Comparison of ENCODE assay signal across 8 cellular contexts in the genomic region with DNA sequence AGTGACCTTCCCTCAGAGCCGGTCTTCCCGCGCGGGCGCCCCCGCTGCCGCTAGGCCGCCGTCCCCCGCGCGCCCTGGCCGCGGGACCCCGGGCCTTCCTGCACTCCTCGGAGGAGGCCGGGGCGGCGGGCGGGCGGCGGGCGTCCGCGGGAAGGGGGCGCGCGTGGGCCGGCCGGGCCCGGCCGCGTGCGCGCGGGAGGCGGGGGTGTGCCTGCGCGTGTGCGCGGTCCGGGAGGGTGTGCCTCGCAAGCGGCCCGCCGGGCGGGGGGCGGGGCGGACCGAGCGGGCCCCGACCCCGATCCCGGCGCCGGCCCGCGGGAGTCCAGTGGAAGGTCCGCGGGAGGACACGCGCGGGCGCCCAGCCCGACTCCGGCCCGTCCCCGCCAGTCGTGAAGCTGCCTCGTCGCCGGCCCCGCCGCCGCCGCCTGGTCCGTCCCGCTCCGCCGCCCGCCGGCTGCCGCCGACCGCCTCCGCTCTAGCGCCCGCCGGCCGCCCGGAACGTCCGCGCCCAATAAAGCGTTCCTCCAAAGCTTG. TPM values are rescaled to one million over a fixed set of nuclear protein-coding genes. Genes with fewer than 3 reads are reported as not detected.
DNase-seq lines count a peak whose midpoint lies in the region; ATAC-seq, FAIRE-seq and TF ChIP-seq lines count a peak whose summit lies in the region.

No MANE protein-coding gene starts in this region.

- TF ChIP-seq CTCF in choroid plexus epithelial cell (conservative IDR thresholded peaks at IDR 0.05; ENCODE audit: low read depth, low read length) (no peak), liver (IDR thresholded peaks at IDR 0.05; ENCODE audit: low read depth, low read length, missing input control) (no peak), D721Med (IDR thresholded peaks at IDR 0.05; ENCODE audit: insufficient read depth, missing control alignments) (no peak)

- H3K4me1 ChIP-seq in BLaER1 treated with 17β-estradiol and CSF1 and Interleukin-3, amounts not matched to agents 10 nM and 100 nM = peaks cover 40 to 53% (median 49%) of the 10 kb centered on the region in 10 experiments
- H3K4me1 ChIP-seq in liver (ENCODE audit: control insufficient read depth in 4 of 4, insufficient read depth in 4 of 4, low read length in 3 of 4) = peaks cover 1 to 25% (median 12%) of the 10 kb centered on the region in 4 donors

- peak overlapping the region; percentile 82 to 97 (median 94) for H3K27ac ChIP-seq in BLaER1 treated with 17β-estradiol and CSF1 and Interleukin-3, amounts not matched to agents 10 nM and 100 nM
- peak overlapping the region; percentile 59 to 83 for H3K27ac ChIP-seq in liver (ENCODE audit: low read depth in 1 of 2, low read length in 2 of 2)

- no peak for FAIRE-seq in D721Med (lab: Jason Lieb, UNC)

- no peaks in the 10 kb centered on the region for H3K27me3 ChIP-seq in BLaER1 treated with 17β-estradiol and CSF1 and Interleukin-3, amounts not matched to agents 10 nM and 100 nM
- no peaks in the 10 kb centered on the region for H3K27me3 ChIP-seq in liver (ENCODE audit: control insufficient read depth in 4 of 4, insufficient read depth in 4 of 4, low read length in 3 of 4)

- peak overlapping the region; percentile 84 to 97 (median 94) for H3K4me3 ChIP-seq in BLaER1 treated with 17β-estradiol and CSF1 and Interleukin-3, amounts not matched to agents 10 nM and 100 nM
- H3K4me3 ChIP-seq in choroid plexus epithelial cell (ENCODE audit: low read depth, low read length) (peak overlapping the region; percentile 84), liver (ENCODE audit: low read depth in 1 of 3, low read length in 3 of 3) (peak overlapping the region; percentile 66 to 98 (median 83))

- peak; percentile 41 for ATAC-seq in HG03196 (IDR thresholded peaks at IDR 0.05; ENCODE audit: unreplicated experiment)

- H3K9ac ChIP-seq in BLaER1 treated with 17β-estradiol and CSF1 and Interleukin-3, amounts not matched to agents 10 nM and 100 nM = peak overlapping the region; percentile 93 to 99 (median 95)
- peak overlapping the region; percentile 24 to 64 for H3K9ac ChIP-seq in liver (ENCODE audit: low read depth in 1 of 2, low read length in 2 of 2)

- no peak for TF ChIP-seq RAD21 in liver (IDR thresholded peaks at IDR 0.05)

- peak; percentile 32 for DNase-seq in GM19240 (ENCODE audit: insufficient read length, low spot score)
- peak; percentile 23 for DNase-seq in T1000 (lab: John Stamatoyannopoulos, UW)
- DNase-seq in choroid plexus epithelial cell (ENCODE audit: low read depth) = no peak
- DNase-seq in stimulated activated CD4-positive, alpha-beta T cell treated with anti-CD3 and anti-CD28 coated beads, TNF-alpha, amount 100 ng/mL, for 4 hours (ENCODE audit: low read depth in 3 of 3) = peak in 2 of 3 experiments; percentile 24 to 41
- no peak for DNase-seq in D721Med (ENCODE audit: insufficient read length, low spot score)

- no peaks in the 10 kb centered on the region for H3K9me3 ChIP-seq in BLaER1 treated with 17β-estradiol and CSF1 and Interleukin-3, amounts not matched to agents 10 nM and 100 nM (replicated peaks in 1 of 11)
- no peaks in the 10 kb centered on the region for H3K9me3 ChIP-seq in liver (ENCODE audit: control insufficient read depth in 4 of 4, low read length in 3 of 4)

- H4K20me1 ChIP-seq in BLaER1 treated with 17β-estradiol and CSF1 and Interleukin-3, amounts not matched to agents 10 nM and 100 nM = peaks cover 33 to 53% (median 49%) of the 10 kb centered on the region in 11 experiments; a peak in 21 of 22 replicates

- H3K36me3 ChIP-seq in BLaER1 treated with 17β-estradiol and CSF1 and Interleukin-3, amounts not matched to agents 10 nM and 100 nM = peaks cover 0 to 50% (median 37%) of the 10 kb centered on the region in 11 experiments; a peak in 18 of 22 replicates
- peaks cover 0 to 1% (median 0%) of the 10 kb centered on the region in 4 donors for H3K36me3 ChIP-seq in liver (ENCODE audit: control insufficient read depth in 4 of 4, insufficient read depth in 3 of 4, low read depth in 1 of 4, low read length in 3 of 4)

- under 1% methylated on average over 95 of the region's 95 CpGs for WGBS in liver

- peak overlapping the region; percentile 82 to 97 (median 90) for H3K4me2 ChIP-seq in BLaER1 treated with 17β-estradiol and CSF1 and Interleukin-3, amounts not matched to agents 10 nM and 100 nM

TF ChIP-seq in liver, 16 proteins besides CTCF, POLR2A, EP300 and RAD21:
- TF ChIP-seq, protein P1, sequence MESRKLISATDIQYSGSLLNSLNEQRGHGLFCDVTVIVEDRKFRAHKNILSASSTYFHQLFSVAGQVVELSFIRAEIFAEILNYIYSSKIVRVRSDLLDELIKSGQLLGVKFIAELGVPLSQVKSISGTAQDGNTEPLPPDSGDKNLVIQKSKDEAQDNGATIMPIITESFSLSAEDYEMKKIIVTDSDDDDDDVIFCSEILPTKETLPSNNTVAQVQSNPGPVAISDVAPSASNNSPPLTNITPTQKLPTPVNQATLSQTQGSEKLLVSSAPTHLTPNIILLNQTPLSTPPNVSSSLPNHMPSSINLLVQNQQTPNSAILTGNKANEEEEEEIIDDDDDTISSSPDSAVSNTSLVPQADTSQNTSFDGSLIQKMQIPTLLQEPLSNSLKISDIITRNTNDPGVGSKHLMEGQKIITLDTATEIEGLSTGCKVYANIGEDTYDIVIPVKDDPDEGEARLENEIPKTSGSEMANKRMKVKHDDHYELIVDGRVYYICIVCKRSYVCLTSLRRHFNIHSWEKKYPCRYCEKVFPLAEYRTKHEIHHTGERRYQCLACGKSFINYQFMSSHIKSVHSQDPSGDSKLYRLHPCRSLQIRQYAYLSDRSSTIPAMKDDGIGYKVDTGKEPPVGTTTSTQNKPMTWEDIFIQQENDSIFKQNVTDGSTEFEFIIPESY (IDR thresholded peaks at IDR 0.05) = no peak
- TF ChIP-seq FOXA1 (IDR thresholded peaks at IDR 0.05) (no peak), TAF1 (conservative IDR thresholded peaks at IDR 0.05) (no peak), SP1 (IDR thresholded peaks at IDR 0.05) (no peak), NR2F2 (IDR thresholded peaks at IDR 0.05) (no peak), RXRA (IDR thresholded peaks at IDR 0.05) (no peak), FOXA2 (IDR thresholded peaks at IDR 0.05) (no peak)

RNA-seq across cellular contexts. Expression of gene MRPS6, which starts 0.4 kb away (rescaled TPM):
- 10 to 100 TPM; 12.1 to 12.2 TPM for total RNA-seq in liver
- 10 to 100 TPM; 21.8 to 83.0 TPM for polyA plus RNA-seq in liver

RNA-seq across cellular contexts. Expression of gene SLC5A3, which starts 0.4 kb away (rescaled TPM):
- 10 to 100 TPM; 13.3 to 16.6 TPM for total RNA-seq in liver
- polyA plus RNA-seq in liver = 1 to 10 TPM; 1.5 to 2.9 TPM

Comparison
In these comparisons a context has a peak if more than half of its experiments do, and no peak if none do; other contexts are left out.
1. DNase-seq: peak in GM19240 (single experiment), T1000 (single experiment) and stimulated activated CD4-positive, alpha-beta T cell treated with anti-CD3 and anti-CD28 coated beads, TNF-alpha, amount 100 ng/mL, for 4 hours (2 of 3); none in choroid plexus epithelial cell (single experiment) and D721Med (single experiment).
2. Peak in every context shown above with its lines, with median percentiles within 50 percentile points of each other: H3K4me3 ChIP-seq.